In genomic region chr1:93615201-93616150, GRCh38 we compare ENCODE assay signal across 1 cellular context.
TF ChIP-seq lines count a peak whose summit lies in the region.

No MANE protein-coding gene starts in this region.

TF ChIP-seq in HepG2, 621 proteins besides CTCF, POLR2A, EP300 and RAD21 (continued from another document and continues in another):
- TF ChIP-seq ZNF280B (CRISPR knock-in tag; IDR thresholded peaks at IDR 0.05; ENCODE audit: borderline replicate concordance) (0 out of 2 replicates have a peak, but pooled peaks have one; percentile 69), RORA (CRISPR knock-in tag; IDR thresholded peaks at IDR 0.05) (no peak), JUND (CRISPR knock-in tag; IDR thresholded peaks at IDR 0.05) (peak; percentile 88), ZSCAN25 (CRISPR knock-in tag; IDR thresholded peaks at IDR 0.05) (0 out of 2 replicates have a peak, but pooled peaks have one; percentile 55), SMAD3 (CRISPR knock-in tag; IDR thresholded peaks at IDR 0.05) (no peak; the same call in 1 of the 2 replicates), TCF12 (IDR thresholded peaks at IDR 0.05) (no peak), TCF12 (CRISPR knock-in tag; IDR thresholded peaks at IDR 0.05) (no peak), ZNF629 (CRISPR knock-in tag; conservative IDR thresholded peaks at IDR 0.05) (0 out of 2 replicates have a peak, but pooled peaks have one; percentile 22), GATAD2A (CRISPR knock-in tag; IDR thresholded peaks at IDR 0.05) (no peak; the same call in none of the 2 replicates), PRPF4 (IDR thresholded peaks at IDR 0.05; ENCODE audit: low read depth, low read length, poor library complexity, severe bottlenecking) (no peak), DMTF1 (CRISPR knock-in tag; IDR thresholded peaks at IDR 0.05) (no peak), SATB2 (CRISPR knock-in tag; IDR thresholded peaks at IDR 0.05) (no peak), NRL (CRISPR knock-in tag; IDR thresholded peaks at IDR 0.05; ENCODE audit: borderline replicate concordance) (peak; percentile 87; the same call in 1 of the 2 replicates), ZNF691 (CRISPR knock-in tag; IDR thresholded peaks at IDR 0.05; ENCODE audit: borderline replicate concordance, low read depth) (0 out of 2 replicates have a peak, but pooled peaks have one; percentile 37), ZNF124 (CRISPR knock-in tag; IDR thresholded peaks at IDR 0.05) (0 out of 2 replicates have a peak, but pooled peaks have one; percentile 49), AHDC1 (CRISPR knock-in tag; IDR thresholded peaks at IDR 0.05; ENCODE audit: borderline replicate concordance) (peak; percentile 53; the same call in 1 of the 2 replicates), ZNF263 (CRISPR knock-in tag; IDR thresholded peaks at IDR 0.05) (no peak; the same call in 1 of the 2 replicates), ZNF883 (CRISPR knock-in tag; IDR thresholded peaks at IDR 0.05; ENCODE audit: not compliant biosample characterization) (peak; percentile 55), ZNF546 (CRISPR knock-in tag; conservative IDR thresholded peaks at IDR 0.05) (0 out of 2 replicates have a peak, but pooled peaks have one; percentile 34), SIX4 (CRISPR knock-in tag; IDR thresholded peaks at IDR 0.05) (0 out of 2 replicates have a peak, but pooled peaks have one; percentile 47), GPN1 (CRISPR knock-in tag; IDR thresholded peaks at IDR 0.05; ENCODE audit: borderline replicate concordance) (no peak), HCFC1 (IDR thresholded peaks at IDR 0.05; ENCODE audit: low read depth, low read length) (no peak), ZNF605 (CRISPR knock-in tag; IDR thresholded peaks at IDR 0.05) (peak; percentile 82), PRDM4 (CRISPR knock-in tag; IDR thresholded peaks at IDR 0.05; ENCODE audit: borderline replicate concordance) (no peak), AGO2 (optimal IDR thresholded peaks at IDR 0.05; ENCODE audit: low read depth, low read length) (no peak), EED (CRISPR knock-in tag; IDR thresholded peaks at IDR 0.05) (0 out of 2 replicates have a peak, but pooled peaks have one; percentile 23), ZNF792 (CRISPR knock-in tag; IDR thresholded peaks at IDR 0.05) (peak; percentile 51; the same call in 1 of the 2 replicates), ZMYM3 (CRISPR knock-in tag; IDR thresholded peaks at IDR 0.05) (no peak; the same call in 1 of the 2 replicates), SOX13 (IDR thresholded peaks at IDR 0.05) (no peak), SOX13 (CRISPR knock-in tag; conservative IDR thresholded peaks at IDR 0.05 in 1 of 2, IDR thresholded peaks at IDR 0.05 in 1 of 2) (peak in 1 of 2 experiments; percentile 82; a peak in 2 of 4 replicates), CREB3 (CRISPR knock-in tag; IDR thresholded peaks at IDR 0.05) (no peak), ZNF275 (CRISPR knock-in tag; IDR thresholded peaks at IDR 0.05; ENCODE audit: borderline replicate concordance) (no peak), ZNF577 (CRISPR knock-in tag; IDR thresholded peaks at IDR 0.05; ENCODE audit: borderline replicate concordance, low read depth) (no peak), PRMT3 (CRISPR knock-in tag; IDR thresholded peaks at IDR 0.05; ENCODE audit: borderline replicate concordance, low read depth) (no peak), ZNF781 (CRISPR knock-in tag; IDR thresholded peaks at IDR 0.05; ENCODE audit: borderline replicate concordance, not compliant biosample characterization) (no peak), STAG1 (CRISPR knock-in tag; IDR thresholded peaks at IDR 0.05) (no peak), MTF1 (CRISPR knock-in tag; IDR thresholded peaks at IDR 0.05) (no peak), WIZ (CRISPR knock-in tag; IDR thresholded peaks at IDR 0.05) (0 out of 2 replicates have a peak, but pooled peaks have one; percentile 44), GATA4 (IDR thresholded peaks at IDR 0.05; ENCODE audit: borderline replicate concordance, low read depth) (0 out of 2 replicates have a peak, but pooled peaks have one; percentile 30), ASH2L (IDR thresholded peaks at IDR 0.05; ENCODE audit: insufficient read length, low read depth, low read length) (peak; percentile 79), ZNF713 (CRISPR knock-in tag; IDR thresholded peaks at IDR 0.05) (no peak), ZBTB44 (CRISPR knock-in tag; IDR thresholded peaks at IDR 0.05) (no peak; the same call in 1 of the 2 replicates), CREM (IDR thresholded peaks at IDR 0.05) (peak; percentile 23), CREM (CRISPR knock-in tag; IDR thresholded peaks at IDR 0.05) (no peak), ZNF616 (CRISPR knock-in tag; IDR thresholded peaks at IDR 0.05; ENCODE audit: low read depth) (no peak), ZNF7 (CRISPR knock-in tag; IDR thresholded peaks at IDR 0.05) (no peak), ZNF761 (CRISPR knock-in tag; conservative IDR thresholded peaks at IDR 0.05) (no peak), ZNF615 (CRISPR knock-in tag; IDR thresholded peaks at IDR 0.05; ENCODE audit: borderline replicate concordance) (peak; percentile 91; the same call in 1 of the 2 replicates), NR0B2 (CRISPR knock-in tag; IDR thresholded peaks at IDR 0.05) (no peak), RFXAP (CRISPR knock-in tag; IDR thresholded peaks at IDR 0.05; ENCODE audit: borderline replicate concordance) (no peak; the same call in 1 of the 2 replicates)
